ENCODE assay signal across 21 cellular contexts in genomic region chr16:50441758-50442157, GRCh38.
"Had no signal": no experiment of that assay in that cellular context is flagged by ENCODE, and none has a peak within 500 bp of the region (broad histone marks: within the 10 kb centered on the region; RNA-seq: fewer than 3 reads in every experiment).

No MANE protein-coding gene starts in this region.

- ATAC-seq: activated T-cell treated with anti-CD3 and anti-CD28 coated beads, Interleukin-2, amount 50 U/mL, for 72 hours had no signal

- H3K27ac ChIP-seq: Peyer's patch, RWPE1, SJCRH30, VCaP had no signal

- H3K36me3 ChIP-seq: Peyer's patch, SJCRH30 had no signal

- H3K9me3 ChIP-seq: SK-N-SH had no signal

- H3K4me1 ChIP-seq: Peyer's patch, SJCRH30 had no signal

- DNase-seq: activated CD4-positive, alpha-beta memory T cell treated with anti-CD3 and anti-CD28 coated beads for 36 hours; activated CD4-positive, alpha-beta T cell treated with anti-CD3 and anti-CD28 coated beads, Interleukin-2, amount 10 ng/mL, durations not matched to agents 7 days and 5 days; activated CD4-positive, CD25-positive, alpha-beta regulatory T cell; activated naive CD4-positive, alpha-beta T cell; activated T-cell treated with anti-CD3 and anti-CD28 coated beads, Interleukin-2, amount 50 U/mL, for 72 hours; aorta; NCI-H1092 treated with DMSO at 0.1 percent for 48 hours; NCI-H1417 treated with DMSO at 0.1 percent for 48 hours; NCI-H1694; NCI-H2029; NCI-H345; NCI-H510A; NCI-H526 treated with DMSO at 0.1 percent for 48 hours; NCI-H82; Right ventricle myocardium superior; SJCRH30; SK-N-SH; T-helper 1 cell had no signal

- H3K4me3 ChIP-seq: Peyer's patch, SJCRH30 had no signal

- H3K27me3 ChIP-seq: Peyer's patch, SJCRH30 had no signal

- H3K4me2 ChIP-seq: SK-N-SH had no signal

- H3K9ac ChIP-seq: SK-N-SH had no signal
